ENCODE assay signal across 3 cellular contexts in genomic region chr13:29902632-29903305, GRCh38.
TF ChIP-seq lines count a peak whose summit lies in the region.

No MANE protein-coding gene starts in this region.

TF ChIP-seq in GM23338, 12 proteins besides CTCF, POLR2A, EP300 and RAD21:
- TF ChIP-seq ZNF331 (CRISPR knock-in tag; IDR thresholded peaks at IDR 0.05; ENCODE audit: low read depth) (no peak), ZNF114 (CRISPR knock-in tag; IDR thresholded peaks at IDR 0.05) (no peak), EZH2phosphoT487 (IDR thresholded peaks at IDR 0.05; ENCODE audit: unreplicated experiment) (no peak), REST (IDR thresholded peaks at IDR 0.05; ENCODE audit: unreplicated experiment) (no peak), POLR2AphosphoS5 (IDR thresholded peaks at IDR 0.05; ENCODE audit: low read depth) (no peak), EZH2 (IDR thresholded peaks at IDR 0.05; ENCODE audit: low read depth, unreplicated experiment) (no peak)

TF ChIP-seq in SK-N-SH, 30 proteins besides CTCF, POLR2A, EP300 and RAD21:
- no peak for TF ChIP-seq FOSL2 (IDR thresholded peaks at IDR 0.05; ENCODE audit: borderline replicate concordance, low read depth)
- no peak for TF ChIP-seq ELF1 (IDR thresholded peaks at IDR 0.05)
- no peak for TF ChIP-seq RXRA (IDR thresholded peaks at IDR 0.05; ENCODE audit: borderline replicate concordance, low read depth)
- no peak for TF ChIP-seq YY1 (IDR thresholded peaks at IDR 0.05; ENCODE audit: low read depth)
- no peak for TF ChIP-seq TAF1 (IDR thresholded peaks at IDR 0.05; ENCODE audit: borderline replicate concordance, low read depth, low read length)
- no peak for TF ChIP-seq USF1 (IDR thresholded peaks at IDR 0.05; ENCODE audit: borderline replicate concordance, low read depth)
- TF ChIP-seq IRF3 (IDR thresholded peaks at IDR 0.05; ENCODE audit: low read depth, low read length) = no peak
- TF ChIP-seq EZH2phosphoT487 (IDR thresholded peaks at IDR 0.05; ENCODE audit: borderline replicate concordance, low read depth) = no peak
- TF ChIP-seq MEF2A (IDR thresholded peaks at IDR 0.05; ENCODE audit: borderline replicate concordance, low read depth) = no peak
- TF ChIP-seq USF2 (IDR thresholded peaks at IDR 0.05; ENCODE audit: borderline replicate concordance, low read depth, low read length) = no peak

TF ChIP-seq in endothelial cell of umbilical vein, 7 proteins besides CTCF, POLR2A, EP300 and RAD21:
- TF ChIP-seq FOS (IDR thresholded peaks at IDR 0.05; ENCODE audit: borderline replicate concordance, insufficient read depth, low read length) (no peak), POLR2AphosphoS5 (IDR thresholded peaks at IDR 0.05; ENCODE audit: insufficient read depth, low read depth, low read length) (no peak), GATA2 (IDR thresholded peaks at IDR 0.05; ENCODE audit: insufficient read depth, insufficient read length, low read depth, low read length) (no peak), JUN (IDR thresholded peaks at IDR 0.05; ENCODE audit: borderline replicate concordance, insufficient read depth, insufficient read length, low read depth) (no peak), MYC (IDR thresholded peaks at IDR 0.05; ENCODE audit: low read depth, low read length) (no peak), EZH2 (IDR thresholded peaks at IDR 0.05; ENCODE audit: borderline replicate concordance, low read depth, low read length, severe bottlenecking) (no peak), MAX (IDR thresholded peaks at IDR 0.05; ENCODE audit: insufficient read depth, insufficient read length) (no peak)
